In genomic region chr14:100726812-100727564, GRCh38 we compare ENCODE assay signal across 17 cellular contexts. TPM values are rescaled to one million over a fixed set of nuclear protein-coding genes. Genes with fewer than 3 reads are reported as not detected.
DNase-seq lines count a peak whose midpoint lies in the region; ATAC-seq and TF ChIP-seq lines count a peak whose summit lies in the region.
"Had no signal": no experiment of that assay in that cellular context is flagged by ENCODE, and none has a peak within 500 bp of the region (broad histone marks: within the 10 kb centered on the region; RNA-seq: fewer than 3 reads in every experiment).

TSS of gene DLK1 (plus strand) at chr14:100726892. CDS start at chr14:100727069, 177 bp downstream.

- H4K20me1 ChIP-seq in H9 (ENCODE audit: control insufficient read depth, insufficient read depth, insufficient read length), result no peaks in the 10 kb centered on the region

- no peaks in the 10 kb centered on the region for H3K9me3 ChIP-seq in H9 (ENCODE audit: control insufficient read depth, low read depth, low read length)
- H3K9me3 ChIP-seq in adrenal gland (replicated peaks in 1 of 3), result no peaks in the 10 kb centered on the region
- H3K9me3 ChIP-seq in iPS-15b (ENCODE audit: control insufficient read depth, insufficient read depth, low read length), result no peaks in the 10 kb centered on the region
- no peaks in the 10 kb centered on the region for H3K9me3 ChIP-seq in ovary
- H3K9me3 ChIP-seq: neutrophil, Peyer's patch had no signal

- no peak within 1 kb of the TSS for H4K8ac ChIP-seq in H9 (replicated peaks; ENCODE audit: insufficient read length, low read depth, low read length)

- no peak within 1 kb of the TSS for H3K4ac ChIP-seq in H9 (ENCODE audit: low read depth, low read length)

- no peaks in the 10 kb centered on the region for H3K4me1 ChIP-seq in H9 (ENCODE audit: insufficient read depth, low read length)
- H3K4me1 ChIP-seq in adrenal gland (replicated peaks in 1 of 2), result no peaks in the 10 kb centered on the region
- H3K4me1 ChIP-seq in iPS-15b (ENCODE audit: control insufficient read depth, insufficient read depth, low read length), result peaks cover 2% of the 10 kb centered on the region
- H3K4me1 ChIP-seq in ovary (ENCODE audit: insufficient read depth), result no peaks in the 10 kb centered on the region
- H3K4me1 ChIP-seq: Peyer's patch had no signal

- H3K23me2 ChIP-seq in H9 (ENCODE audit: insufficient read length, low read depth, low read length, poor library complexity, severe bottlenecking), result peaks cover 8% of the 10 kb centered on the region

- no peak for TF ChIP-seq EP300 in ovary (IDR thresholded peaks at IDR 0.05)

- ATAC-seq in HG02588 (IDR thresholded peaks at IDR 0.05; ENCODE audit: unreplicated experiment) (no peak), HG02852 (IDR thresholded peaks at IDR 0.05; ENCODE audit: unreplicated experiment) (no peak)
- ATAC-seq: activated naive CD4-positive, alpha-beta T cell treated with anti-CD3 and anti-CD28 coated beads, Interleukin-2, amount 50 U/mL, for 72 hours had no signal

- no peak within 1 kb of the TSS for H2BK15ac ChIP-seq in H9 (ENCODE audit: low read depth, low read length)

- no peak within 1 kb of the TSS for H2BK5ac ChIP-seq in H9 (ENCODE audit: insufficient read length, low read length)

- H2AFZ ChIP-seq in H9 (ENCODE audit: low read length), result no peak within 1 kb of the TSS

- no peaks in the 10 kb centered on the region for H3K79me1 ChIP-seq in H9 (ENCODE audit: insufficient read depth, low read depth, low read length, poor library complexity, severe bottlenecking)

- no peaks in the 10 kb centered on the region for H3K36me3 ChIP-seq in adrenal gland (replicated peaks in 1 of 2)
- no peaks in the 10 kb centered on the region for H3K36me3 ChIP-seq in iPS-15b (ENCODE audit: control insufficient read depth, insufficient read depth, low read length)
- no peaks in the 10 kb centered on the region for H3K36me3 ChIP-seq in ovary
- H3K36me3 ChIP-seq: neutrophil, Peyer's patch had no signal

- intact Hi-C loops in adrenal gland (cut with DNase I), result no loop called here
- intact Hi-C loops in ovary (cut with DNase I), result no loop called here

- no peak for TF ChIP-seq CTCF in H9 (conservative IDR thresholded peaks at IDR 0.05)
- no peak for TF ChIP-seq CTCF in adrenal gland (IDR thresholded peaks at IDR 0.05)
- TF ChIP-seq CTCF in ovary (IDR thresholded peaks at IDR 0.05), result no peak

- H3K27ac ChIP-seq in H9 (ENCODE audit: insufficient read length, low read depth, low read length) (no peak within 1 kb of the TSS), adrenal gland (peak within 1 kb of the TSS in 2 of 5 donors; percentile 52 to 78), ovary (no peak within 1 kb of the TSS)
- H3K27ac ChIP-seq: neutrophil, Peyer's patch had no signal

- H3K27ac Mint-ChIP-seq in H9, result no peak within 1 kb of the TSS
- H3K27ac Mint-ChIP-seq: activated naive CD4-positive, alpha-beta T cell treated with anti-CD3 and anti-CD28 coated beads, Interleukin-2, amount 50 U/mL, for 72 hours; immature natural killer cell; memory B cell had no signal

- no peak within 1 kb of the TSS for H4K91ac ChIP-seq in H9 (ENCODE audit: insufficient read length, low read depth, low read length)

- H3K23ac ChIP-seq in H9 (ENCODE audit: insufficient read length, low read depth, low read length), result no peak within 1 kb of the TSS

- H3K18ac ChIP-seq in H9 (ENCODE audit: insufficient read length, low read depth, low read length), result no peak within 1 kb of the TSS

- H3K9ac ChIP-seq in H9 (ENCODE audit: extremely low read depth, insufficient read length, low read length) (no peak within 1 kb of the TSS), iPS-15b (ENCODE audit: low read depth, low read length) (no peak within 1 kb of the TSS)

- H3K27me3 ChIP-seq in H9 (ENCODE audit: insufficient read depth, low read length) (peaks cover 24% of the 10 kb centered on the region; the same call in 1 of the 2 replicates), adrenal gland (no peaks in the 10 kb centered on the region), iPS-15b (ENCODE audit: control insufficient read depth, insufficient read depth, low read length) (peaks cover 40% of the 10 kb centered on the region), ovary (no peaks in the 10 kb centered on the region)
- H3K27me3 ChIP-seq: Peyer's patch had no signal

- no peaks in the 10 kb centered on the region for H3K79me2 ChIP-seq in H9 (ENCODE audit: insufficient read depth, low read length)

- H3K4me2 ChIP-seq in H9 (ENCODE audit: insufficient read depth, insufficient read length, low read length), result peak within 1 kb of the TSS; percentile 44

- peak within 1 kb of the TSS in 1 of 4 donors; percentile 54 for H3K4me3 ChIP-seq in adrenal gland
- peak within 1 kb of the TSS; percentile 39 for H3K4me3 ChIP-seq in iPS-15b (ENCODE audit: low read depth, low read length)
- peak within 1 kb of the TSS; percentile 20 for H3K4me3 ChIP-seq in ovary
- H3K4me3 ChIP-seq: Peyer's patch had no signal

- H2BK120ac ChIP-seq in H9 (ENCODE audit: low read depth, low read length, poor library complexity, severe bottlenecking), result no peak within 1 kb of the TSS

- no peak within 1 kb of the TSS for H3T11ph ChIP-seq in H9 (ENCODE audit: low read length)

- H2AK5ac ChIP-seq in H9 (ENCODE audit: insufficient read length, low read length), result no peak within 1 kb of the TSS

- peak within 1 kb of the TSS; percentile 58 to 82 for H3K4me3 Mint-ChIP-seq in H9
- H3K4me3 Mint-ChIP-seq: immature natural killer cell, memory B cell had no signal

- no CpG with 5 or more reads among the region's 83 CpGs for WGBS in H9 (ENCODE audit: extremely low coverage, insufficient read length, low lambda C conversion rate)
- 2 to 5% (median 2%) methylated on average over 13 to 83 of the region's 83 CpGs for WGBS in adrenal gland, 4 donors
- 3% methylated on average over 52 to 81 of the region's 83 CpGs for WGBS in ovary, 3 donors

- H3K9me3 Mint-ChIP-seq in H9, result peaks cover 5 to 8% of the 10 kb centered on the region in 2 experiments
- H3K9me3 Mint-ChIP-seq: activated naive CD4-positive, alpha-beta T cell treated with anti-CD3 and anti-CD28 coated beads, Interleukin-2, amount 50 U/mL, for 72 hours; immature natural killer cell had no signal

- H3K36me3 Mint-ChIP-seq in H9 (ENCODE audit: insufficient read depth in 1 of 3, low read depth in 3 of 3), result peaks cover 0 to 4% (median 0%) of the 10 kb centered on the region in 3 experiments; a peak in 3 of 7 replicates
- H3K36me3 Mint-ChIP-seq: activated naive CD4-positive, alpha-beta T cell treated with anti-CD3 and anti-CD28 coated beads, Interleukin-2, amount 50 U/mL, for 72 hours; immature natural killer cell; memory B cell had no signal

- no peak within 1 kb of the TSS for H4K5ac ChIP-seq in H9 (ENCODE audit: insufficient read length, low read depth, low read length)

- H3K4me1 Mint-ChIP-seq in H9, result peaks cover 9 to 60% of the 10 kb centered on the region in 2 experiments
- H3K4me1 Mint-ChIP-seq: immature natural killer cell, memory B cell had no signal

- TF ChIP-seq POLR2A in adrenal gland (IDR thresholded peaks at IDR 0.05) (peak; percentile 28 to 32), ovary (IDR thresholded peaks at IDR 0.05) (no peak)

- peak within 1 kb of the TSS; percentile 60; the same call in 1 of the 2 replicates for H3K14ac ChIP-seq in H9 (ENCODE audit: insufficient read depth, low read length)

- DNase-seq in H9 (no peak), adrenal gland (no peak), ovary (no peak), SIG-M5 treated with dmso at 0.1 percent for 504 hours (lab: John Stamatoyannopoulos, UW; ENCODE audit: unreplicated experiment) (no peak)
- DNase-seq: activated CD4-positive, alpha-beta T cell treated with anti-CD3 and anti-CD28 coated beads, Interleukin-2, amount 50 U/mL, for 48 hours; activated T-cell treated with anti-CD3 and anti-CD28 coated beads, Interleukin-2, amount 50 U/mL, for 1 hour; immature natural killer cell; NCI-H2171; Peyer's patch; stimulated activated CD4-positive, alpha-beta T cell treated with anti-CD3 and anti-CD28 coated beads, Interleukin-4, amount 100 ng/mL, for 1 hour; substantia nigra had no signal

- peaks cover 81% of the 10 kb centered on the region for H3K27me3 Mint-ChIP-seq in H9 (ENCODE audit: low read depth)

- H2BK20ac ChIP-seq in H9 (ENCODE audit: low read depth, low read length, poor library complexity, severe bottlenecking), result no peak within 1 kb of the TSS

- H2BK12ac ChIP-seq in H9 (ENCODE audit: insufficient read length, low read depth, low read length), result no peak within 1 kb of the TSS

- H3K56ac ChIP-seq in H9 (ENCODE audit: insufficient read length, low read depth, low read length), result no peak within 1 kb of the TSS

RNA-seq across cellular contexts. Expression of gene DLK1, which starts in this region (rescaled TPM):
- total RNA-seq in H9 (2021) (2.8 and 3.2 TPM in 2 replicates), adrenal gland (1,000 to 10,000 TPM; 1,488 to 2,787 (median 2,011) TPM), ovary (1,000 to 10,000 TPM in 2 of 7 donors, 100 to 1,000 TPM in 4, 10 to 100 TPM in 1; 67.0 to 1,875 (median 133) TPM)
- polyA plus RNA-seq in adrenal gland (1,000 to 10,000 TPM in 1 of 3 donors, 100 to 1,000 TPM in 2; 426 to 1,401 (median 972) TPM), ovary (100 to 1,000 TPM in 1 of 2 donors, 10 to 100 TPM in 1; 34.2 to 101 TPM)
- total RNA-seq: activated naive CD4-positive, alpha-beta T cell treated with anti-CD3 and anti-CD28 coated beads, Interleukin-2, amount 50 U/mL, for 72 hours; Peyer's patch had no signal
- polyA plus RNA-seq: immature natural killer cell had no signal

Comparison
In these comparisons a context has a peak if more than half of its experiments do, and no peak if none do; other contexts are left out.
1. RNA of gene DLK1 (total RNA-seq): 1,488 to 2,787 TPM in adrenal gland and 67.0 to 1,875 TPM in ovary; 2.8 to 3.2 TPM in H9; every median in the first group is over 10 times any median in the second.
2. RNA of gene DLK1 (polyA plus RNA-seq): 426 to 1,401 TPM in adrenal gland; 34.2 to 101 TPM in ovary; every median in the first group is over 4 times any median in the second.